36 cellular contexts compared by ENCODE assay signal in the genomic region with DNA sequence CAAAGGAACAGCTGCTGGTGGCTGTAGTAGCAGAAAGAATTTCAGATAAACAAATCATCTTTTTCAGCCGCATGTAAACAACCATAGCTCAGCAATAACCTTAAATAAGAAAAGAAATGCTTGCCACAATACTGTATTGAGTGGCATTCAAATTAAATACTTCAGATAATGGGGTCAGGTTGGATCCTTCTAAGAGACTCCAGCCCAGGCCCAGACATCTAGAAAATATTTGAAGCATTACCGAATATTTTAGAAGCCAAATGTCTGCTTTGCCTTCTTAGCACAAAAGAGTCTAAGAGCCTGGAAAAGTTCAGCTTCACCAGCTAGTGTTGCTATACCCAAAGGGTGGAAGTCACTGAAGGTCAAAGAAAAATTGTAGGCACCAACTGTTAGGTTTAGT.
"Had no signal": no experiment of that assay in that cellular context is flagged by ENCODE, and none has a peak within 500 bp of the region (broad histone marks: within the 10 kb centered on the region; RNA-seq: fewer than 3 reads in every experiment).

No MANE protein-coding gene starts in this region.

- H3K36me3 Mint-ChIP-seq: activated CD8-positive, alpha-beta memory T cell treated with anti-CD3 and anti-CD28 coated beads, Interleukin-2, amount 10 ng/mL, durations not matched to agents 7 days and 5 days; activated naive CD4-positive, alpha-beta T cell treated with anti-CD3 and anti-CD28 coated beads, Interleukin-2, amount 10 ng/mL, durations not matched to agents 7 days and 5 days; activated naive CD4-positive, alpha-beta T cell treated with anti-CD3 and anti-CD28 coated beads, Interleukin-2, amount 50 U/mL, for 24 hours; activated naive CD8-positive, alpha-beta T cell; activated naive CD8-positive, alpha-beta T cell treated with anti-CD3 and anti-CD28 coated beads, Interleukin-2, amount 10 ng/mL, durations not matched to agents 7 days and 5 days; brain; WTC11 had no signal

- FAIRE-seq: bronchial epithelial cell had no signal

- DNase-seq: activated CD4-positive, alpha-beta memory T cell treated with anti-CD3 and anti-CD28 coated beads, Interleukin-2, amount 10 ng/mL, durations not matched to agents 7 days and 5 days; activated CD4-positive, alpha-beta T cell treated with anti-CD3 and anti-CD28 coated beads for 1 hour; activated CD4-positive, alpha-beta T cell treated with anti-CD3 and anti-CD28 coated beads for 36 hours; activated CD4-positive, alpha-beta T cell treated with anti-CD3 and anti-CD28 coated beads for 48 hours; activated CD4-positive, alpha-beta T cell treated with anti-CD3 and anti-CD28 coated beads, Interleukin-2, amount 10 ng/mL, durations not matched to agents 7 days and 5 days; activated CD4-positive, alpha-beta T cell treated with anti-CD3 and anti-CD28 coated beads, Interleukin-2, amount 50 U/mL, for 48 hours; activated CD4-positive, CD25-positive, alpha-beta regulatory T cell; activated CD8-positive, alpha-beta memory T cell treated with anti-CD3 and anti-CD28 coated beads for 24 hours; activated CD8-positive, alpha-beta memory T cell treated with anti-CD3 and anti-CD28 coated beads, Interleukin-2, amount 10 ng/mL, durations not matched to agents 7 days and 5 days; activated CD8-positive, alpha-beta memory T cell treated with anti-CD3 and anti-CD28 coated beads, Interleukin-2, amount 50 U/mL, for 48 hours; activated CD8-positive, alpha-beta T cell treated with anti-CD3 and anti-CD28 coated beads, Interleukin-2, amount 10 ng/mL, durations not matched to agents 7 days and 5 days; activated effector memory CD4-positive, alpha-beta T cell treated with Interleukin-2 at 50 U/mL for 16 hours; activated gamma-delta T cell; activated naive CD4-positive, alpha-beta T cell treated with anti-CD3 and anti-CD28 coated beads, Interleukin-2, amount 10 ng/mL, durations not matched to agents 7 days and 5 days; activated naive CD4-positive, alpha-beta T cell treated with Interleukin-2 at 50 U/mL for 16 hours; activated naive CD8-positive, alpha-beta T cell treated with anti-CD3 and anti-CD28 coated beads, Interleukin-2, amount 10 ng/mL, durations not matched to agents 7 days and 5 days; activated naive CD8-positive, alpha-beta T cell treated with anti-CD3 and anti-CD28 coated beads, Interleukin-2, amount 50 U/mL, for 24 hours; activated T-cell treated with anti-CD3 and anti-CD28 coated beads, Interleukin-2, amount 50 U/mL, for 24 hours; activated T-cell treated with anti-CD3 and anti-CD28 coated beads, Interleukin-2, amount 50 U/mL, for 48 hours; amygdala; anterior cingulate cortex; central memory CD4-positive, alpha-beta T cell; T-helper 1 cell; T-helper 2 cell; T-helper 9 cell; WERI-Rb-1 had no signal

- H3K36me3 ChIP-seq: cardiac muscle cell, WERI-Rb-1 had no signal

- H3K4me3 ChIP-seq: cardiac muscle cell had no signal

- H3K4me3 Mint-ChIP-seq: activated CD4-positive, alpha-beta memory T cell treated with anti-CD3 and anti-CD28 coated beads, Interleukin-2, amount 10 ng/mL, durations not matched to agents 7 days and 5 days; activated CD4-positive, alpha-beta T cell treated with anti-CD3 and anti-CD28 coated beads for 36 hours; activated CD4-positive, alpha-beta T cell treated with anti-CD3 and anti-CD28 coated beads, Interleukin-2, amount 10 ng/mL, durations not matched to agents 7 days and 5 days; activated CD8-positive, alpha-beta memory T cell treated with anti-CD3 and anti-CD28 coated beads, Interleukin-2, amount 10 ng/mL, durations not matched to agents 7 days and 5 days; activated CD8-positive, alpha-beta T cell treated with anti-CD3 and anti-CD28 coated beads, Interleukin-2, amount 10 ng/mL, durations not matched to agents 7 days and 5 days; activated naive CD4-positive, alpha-beta T cell treated with anti-CD3 and anti-CD28 coated beads, Interleukin-2, amount 10 ng/mL, durations not matched to agents 7 days and 5 days; activated naive CD4-positive, alpha-beta T cell treated with anti-CD3 and anti-CD28 coated beads, Interleukin-2, amount 50 U/mL, for 24 hours; activated naive CD8-positive, alpha-beta T cell; activated naive CD8-positive, alpha-beta T cell treated with anti-CD3 and anti-CD28 coated beads, Interleukin-2, amount 10 ng/mL, durations not matched to agents 7 days and 5 days; activated naive CD8-positive, alpha-beta T cell treated with anti-CD3 and anti-CD28 coated beads, Interleukin-2, amount 50 U/mL, for 24 hours; activated T-cell treated with anti-CD3 and anti-CD28 coated beads, Interleukin-2, amount 50 U/mL, for 24 hours; brain; T-helper 1 cell treated with Interleukin-12 subunit alpha and Interleukin-12 subunit beta and Interleukin-4 antibody, amounts not matched to agents 30 μg/mL and 1 μg/mL, for 36 hours; T-helper 2 cell treated with Interferon-gamma antibody and Interleukin-4, amounts not matched to agents 5 μg/mL and 100 μg/mL, for 36 hours; WTC11 had no signal

- H3K27me3 ChIP-seq: cardiac muscle cell had no signal

- ATAC-seq: activated CD4-positive, alpha-beta T cell treated with anti-CD3 and anti-CD28 coated beads for 36 hours; activated CD4-positive, CD25-positive, alpha-beta regulatory T cell treated with anti-CD3 and anti-CD28 coated beads, Interleukin-2, amount 50 U/mL, for 24 hours; activated CD8-positive, alpha-beta memory T cell treated with anti-CD3 and anti-CD28 coated beads, Interleukin-2, amount 10 ng/mL, durations not matched to agents 7 days and 5 days; activated CD8-positive, alpha-beta T cell treated with anti-CD3 and anti-CD28 coated beads, Interleukin-2, amount 10 ng/mL, durations not matched to agents 7 days and 5 days; activated naive CD8-positive, alpha-beta T cell treated with anti-CD3 and anti-CD28 coated beads, Interleukin-2, amount 50 U/mL, for 24 hours; WTC11 had no signal

- H3K27me3 Mint-ChIP-seq: activated CD4-positive, alpha-beta memory T cell treated with anti-CD3 and anti-CD28 coated beads, Interleukin-2, amount 10 ng/mL, durations not matched to agents 7 days and 5 days; activated CD4-positive, alpha-beta T cell treated with anti-CD3 and anti-CD28 coated beads for 36 hours; activated CD4-positive, alpha-beta T cell treated with anti-CD3 and anti-CD28 coated beads, Interleukin-2, amount 10 ng/mL, durations not matched to agents 7 days and 5 days; activated CD8-positive, alpha-beta memory T cell treated with anti-CD3 and anti-CD28 coated beads, Interleukin-2, amount 10 ng/mL, durations not matched to agents 7 days and 5 days; activated naive CD4-positive, alpha-beta T cell treated with anti-CD3 and anti-CD28 coated beads, Interleukin-2, amount 10 ng/mL, durations not matched to agents 7 days and 5 days; activated naive CD8-positive, alpha-beta T cell; activated naive CD8-positive, alpha-beta T cell treated with anti-CD3 and anti-CD28 coated beads, Interleukin-2, amount 10 ng/mL, durations not matched to agents 7 days and 5 days; activated naive CD8-positive, alpha-beta T cell treated with anti-CD3 and anti-CD28 coated beads, Interleukin-2, amount 50 U/mL, for 24 hours; activated T-cell treated with anti-CD3 and anti-CD28 coated beads, Interleukin-2, amount 50 U/mL, for 24 hours had no signal

- H3K4me1 Mint-ChIP-seq: activated CD4-positive, alpha-beta memory T cell treated with anti-CD3 and anti-CD28 coated beads, Interleukin-2, amount 10 ng/mL, durations not matched to agents 7 days and 5 days; activated CD4-positive, alpha-beta T cell treated with anti-CD3 and anti-CD28 coated beads for 36 hours; activated CD4-positive, alpha-beta T cell treated with anti-CD3 and anti-CD28 coated beads, Interleukin-2, amount 10 ng/mL, durations not matched to agents 7 days and 5 days; activated CD8-positive, alpha-beta memory T cell treated with anti-CD3 and anti-CD28 coated beads, Interleukin-2, amount 10 ng/mL, durations not matched to agents 7 days and 5 days; activated naive CD4-positive, alpha-beta T cell treated with anti-CD3 and anti-CD28 coated beads, Interleukin-2, amount 10 ng/mL, durations not matched to agents 7 days and 5 days; activated naive CD4-positive, alpha-beta T cell treated with anti-CD3 and anti-CD28 coated beads, Interleukin-2, amount 50 U/mL, for 24 hours; activated naive CD8-positive, alpha-beta T cell treated with anti-CD3 and anti-CD28 coated beads, Interleukin-2, amount 10 ng/mL, durations not matched to agents 7 days and 5 days; activated naive CD8-positive, alpha-beta T cell treated with anti-CD3 and anti-CD28 coated beads, Interleukin-2, amount 50 U/mL, for 24 hours; brain had no signal

- H3K9me3 Mint-ChIP-seq: activated naive CD4-positive, alpha-beta T cell treated with anti-CD3 and anti-CD28 coated beads, Interleukin-2, amount 50 U/mL, for 24 hours; brain; WTC11 had no signal

- H3K27ac ChIP-seq: cardiac muscle cell, WERI-Rb-1 had no signal

- H3K27ac Mint-ChIP-seq: activated CD4-positive, alpha-beta memory T cell treated with anti-CD3 and anti-CD28 coated beads, Interleukin-2, amount 10 ng/mL, durations not matched to agents 7 days and 5 days; activated CD4-positive, alpha-beta T cell treated with anti-CD3 and anti-CD28 coated beads for 36 hours; activated CD4-positive, alpha-beta T cell treated with anti-CD3 and anti-CD28 coated beads, Interleukin-2, amount 10 ng/mL, durations not matched to agents 7 days and 5 days; activated CD8-positive, alpha-beta memory T cell treated with anti-CD3 and anti-CD28 coated beads, Interleukin-2, amount 10 ng/mL, durations not matched to agents 7 days and 5 days; activated CD8-positive, alpha-beta T cell treated with anti-CD3 and anti-CD28 coated beads, Interleukin-2, amount 10 ng/mL, durations not matched to agents 7 days and 5 days; activated naive CD4-positive, alpha-beta T cell treated with anti-CD3 and anti-CD28 coated beads, Interleukin-2, amount 10 ng/mL, durations not matched to agents 7 days and 5 days; activated naive CD4-positive, alpha-beta T cell treated with anti-CD3 and anti-CD28 coated beads, Interleukin-2, amount 50 U/mL, for 24 hours; activated naive CD8-positive, alpha-beta T cell; activated naive CD8-positive, alpha-beta T cell treated with anti-CD3 and anti-CD28 coated beads, Interleukin-2, amount 10 ng/mL, durations not matched to agents 7 days and 5 days; activated naive CD8-positive, alpha-beta T cell treated with anti-CD3 and anti-CD28 coated beads, Interleukin-2, amount 50 U/mL, for 24 hours; activated T-cell treated with anti-CD3 and anti-CD28 coated beads, Interleukin-2, amount 50 U/mL, for 24 hours; activated T-helper 2 cell treated with anti-CD3 and anti-CD28 coated beads, Interferon-gamma antibody, Interleukin-2, Interleukin-4, amounts not matched to agents 10 μg/mL and 5 μg/mL and 100 μg/mL, durations not matched to agents 14 hours and 24 hours and 36 hours; T-helper 1 cell treated with Interleukin-12 subunit alpha and Interleukin-12 subunit beta and Interleukin-4 antibody, amounts not matched to agents 30 μg/mL and 1 μg/mL, for 36 hours; T-helper 2 cell treated with Interferon-gamma antibody and Interleukin-4, amounts not matched to agents 5 μg/mL and 100 μg/mL, for 36 hours; WTC11 had no signal
